In the genomic region with DNA sequence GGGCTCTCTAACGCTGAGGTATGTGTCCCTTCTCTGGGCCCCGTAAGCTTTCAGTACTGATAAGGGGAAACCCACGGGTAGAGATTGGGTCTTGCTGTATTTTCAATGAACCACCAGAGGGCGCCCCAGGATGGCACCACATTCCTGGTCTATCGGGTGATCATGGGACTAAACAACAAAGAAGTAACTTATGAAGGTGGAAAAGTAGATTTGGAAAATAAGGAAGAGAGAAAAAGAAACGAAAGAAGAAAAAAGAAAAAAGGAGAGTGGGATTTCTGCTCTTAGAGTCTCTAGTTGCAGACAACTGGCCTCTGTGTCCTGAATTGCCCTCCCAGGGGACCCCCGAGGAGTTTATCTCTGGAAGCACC, we compare ENCODE assay signal across 8 cellular contexts.
DNase-seq lines count a peak whose midpoint lies in the region; ATAC-seq, FAIRE-seq and TF ChIP-seq lines count a peak whose summit lies in the region.

No MANE protein-coding gene starts in this region.

- peak overlapping the region; percentile 62 for H3K27ac ChIP-seq in CD4-positive, CD25-positive, alpha-beta regulatory T cell (ENCODE audit: insufficient read depth, low read length, poor library complexity, severe bottlenecking)
- no peak overlapping the region for H3K27ac ChIP-seq in right lobe of liver

- H3K4me1 Mint-ChIP-seq in CD4-positive, CD25-positive, alpha-beta regulatory T cell, result peaks cover 0 to 10% (median 6%) of the 10 kb centered on the region in 4 donors
- H3K4me1 Mint-ChIP-seq in activated CD4-positive, alpha-beta T cell treated with anti-CD3 and anti-CD28 coated beads, Interleukin-2, amount 10 ng/mL, durations not matched to agents 24 days and 14 days, result peaks cover 3% of the 10 kb centered on the region

- peak; percentile 85 to 95 (median 94) for TF ChIP-seq CTCF in right lobe of liver (IDR thresholded peaks at IDR 0.05)

- H3K4me1 ChIP-seq in CD4-positive, CD25-positive, alpha-beta regulatory T cell (ENCODE audit: control insufficient read depth, insufficient read depth, low read length, poor library complexity, severe bottlenecking), result peaks cover 15% of the 10 kb centered on the region
- peaks cover 0 to 15% (median 3%) of the 10 kb centered on the region in 4 donors for H3K4me1 ChIP-seq in right lobe of liver

- H3K9me3 Mint-ChIP-seq in CD4-positive, CD25-positive, alpha-beta regulatory T cell, result no peaks in the 10 kb centered on the region
- no peaks in the 10 kb centered on the region for H3K9me3 Mint-ChIP-seq in activated CD4-positive, alpha-beta T cell treated with anti-CD3 and anti-CD28 coated beads, Interleukin-2, amount 10 ng/mL, durations not matched to agents 24 days and 14 days

- H3K27me3 Mint-ChIP-seq in CD4-positive, CD25-positive, alpha-beta regulatory T cell, result no peaks in the 10 kb centered on the region
- no peaks in the 10 kb centered on the region for H3K27me3 Mint-ChIP-seq in activated CD4-positive, alpha-beta T cell treated with anti-CD3 and anti-CD28 coated beads, Interleukin-2, amount 10 ng/mL, durations not matched to agents 24 days and 14 days

- peaks cover 16% of the 10 kb centered on the region for H3K36me3 Mint-ChIP-seq in CD4-positive, CD25-positive, alpha-beta regulatory T cell
- H3K36me3 Mint-ChIP-seq in activated CD4-positive, alpha-beta T cell treated with anti-CD3 and anti-CD28 coated beads, Interleukin-2, amount 10 ng/mL, durations not matched to agents 24 days and 14 days (ENCODE audit: low read depth), result peaks cover 20% of the 10 kb centered on the region

- no peak overlapping the region for H3K27ac Mint-ChIP-seq in CD4-positive, CD25-positive, alpha-beta regulatory T cell
- H3K27ac Mint-ChIP-seq in activated CD4-positive, alpha-beta T cell treated with anti-CD3 and anti-CD28 coated beads, Interleukin-2, amount 10 ng/mL, durations not matched to agents 24 days and 14 days, result no peak overlapping the region

- DNase-seq in CD4-positive, CD25-positive, alpha-beta regulatory T cell, result peak; percentile 71 to 84 (median 77)
- DNase-seq in GM19239 (ENCODE audit: insufficient read length, low spot score) (peak; percentile 81), NCI-H446 (lab: John Stamatoyannopoulos, UW) (peak; percentile 57 to 78), dedifferentiated amniotic fluid mesenchymal stem cell (ENCODE audit: extremely low spot score) (peak; percentile 70), right lobe of liver (peak; percentile 70 to 79 (median 74))
- peak; percentile 94 for DNase-seq in activated CD4-positive, alpha-beta T cell treated with anti-CD3 and anti-CD28 coated beads, Interleukin-2, amount 10 ng/mL, durations not matched to agents 24 days and 14 days
- peak; percentile 70 to 81 (median 76) for DNase-seq in stimulated activated CD4-positive, alpha-beta T cell treated with anti-CD3 and anti-CD28 coated beads, TNF-alpha, amount 100 ng/mL, for 48 hours (ENCODE audit: low read depth in 3 of 3)

- no peak for TF ChIP-seq POLR2A in right lobe of liver (IDR thresholded peaks at IDR 0.05)

- WGBS in right lobe of liver (ENCODE audit: insufficient coverage, low coverage, low lambda C conversion rate, missing lambda C conversion rate), result 3% methylated on average over 7 of the region's 7 CpGs

- H3K4me3 Mint-ChIP-seq in CD4-positive, CD25-positive, alpha-beta regulatory T cell, result no peak overlapping the region
- H3K4me3 Mint-ChIP-seq in activated CD4-positive, alpha-beta T cell treated with anti-CD3 and anti-CD28 coated beads, Interleukin-2, amount 10 ng/mL, durations not matched to agents 24 days and 14 days, result no peak overlapping the region

- no peaks in the 10 kb centered on the region for H3K9me3 ChIP-seq in CD4-positive, CD25-positive, alpha-beta regulatory T cell (ENCODE audit: control insufficient read depth in 2 of 2, low read length in 2 of 2)
- H3K9me3 ChIP-seq in right lobe of liver, result no peaks in the 10 kb centered on the region

- peaks cover 4% of the 10 kb centered on the region for H3K36me3 ChIP-seq in CD4-positive, CD25-positive, alpha-beta regulatory T cell (ENCODE audit: control insufficient read depth, insufficient read depth, low read length)
- peaks cover 0 to under 1% (median 0%) of the 10 kb centered on the region in 4 donors for H3K36me3 ChIP-seq in right lobe of liver

- H3K4me3 ChIP-seq in CD4-positive, CD25-positive, alpha-beta regulatory T cell (ENCODE audit: low read depth, low read length), result peak overlapping the region; percentile 61
- no peak overlapping the region for H3K4me3 ChIP-seq in right lobe of liver

- intact Hi-C loops in activated CD4-positive, alpha-beta T cell treated with anti-CD3 and anti-CD28 coated beads, Interleukin-2, amount 10 ng/mL, durations not matched to agents 24 days and 14 days (cut with micrococcal nuclease), result loop anchor here (1.0 to 5.0 kb wide), 10 partner anchors 10 to 755 kb away; a partner anchor contains a TSS
- intact Hi-C loops in right lobe of liver (cut with DNase I), result loop anchor here in 1 of 2 donors (10.0 kb wide), 1 partner anchor 73 kb away; no protein-coding TSS in a partner anchor

- peak; percentile 83 to 87 for ATAC-seq in CD4-positive, CD25-positive, alpha-beta regulatory T cell (ENCODE audit: low read depth in 2 of 2)
- ATAC-seq in HG03342 (IDR thresholded peaks at IDR 0.05; ENCODE audit: unreplicated experiment) (peak; percentile 85), right lobe of liver (peak; percentile 84 to 90 (median 86))

- no peaks in the 10 kb centered on the region for H3K27me3 ChIP-seq in CD4-positive, CD25-positive, alpha-beta regulatory T cell (ENCODE audit: control insufficient read depth, insufficient read depth, low read length)
- no peaks in the 10 kb centered on the region for H3K27me3 ChIP-seq in right lobe of liver

- peak; percentile 95 for FAIRE-seq in GM19239 (lab: Jason Lieb, UNC)
